ENCODE assay signal across 8 cellular contexts in genomic region chr11:9613830-9614762, GRCh38. TPM values are rescaled to one million over a fixed set of nuclear protein-coding genes. Genes with fewer than 3 reads are reported as not detected.
A peak's percentile ranks its signal among the peaks of the same experiment; 100 is the strongest.
DNase-seq lines count a peak whose midpoint lies in the region; ATAC-seq and TF ChIP-seq lines count a peak whose summit lies in the region.

No MANE protein-coding gene starts in this region.

- intact Hi-C loops in left lung (cut with DNase I), result loop anchor here in 1 of 2 donors (10.0 kb wide), 1 partner anchor 141 kb away; no protein-coding TSS in a partner anchor

- no peaks in the 10 kb centered on the region for H3K27me3 ChIP-seq in left lung

- H3K4me3 ChIP-seq in left lung, result peak overlapping the region; percentile 40 to 53

- H3K9me3 ChIP-seq in left lung, result no peaks in the 10 kb centered on the region

- H3K27ac ChIP-seq in left lung, result peak overlapping the region; percentile 87 to 98

- DNase-seq in AG09319 (ENCODE audit: extremely low read depth, low read depth), result no peak
- peak; percentile 15 for DNase-seq in NCI-H510A (lab: John Stamatoyannopoulos, UW)
- DNase-seq in activated CD4-positive, alpha-beta T cell treated with anti-CD3 and anti-CD28 coated beads, Interleukin-2, amount 50 U/mL, for 1 hour, result peak; percentile 86
- peak; percentile 57 for DNase-seq in dedifferentiated amniotic fluid mesenchymal stem cell (ENCODE audit: extremely low spot score)
- DNase-seq in left lung, result peak; percentile 92 to 99
- DNase-seq in stimulated activated CD4-positive, alpha-beta T cell treated with anti-CD3 and anti-CD28 coated beads, Interleukin-2, amount 100 ng/mL, for 48 hours, result peak; percentile 88 to 90

- ATAC-seq in GM18868 (IDR thresholded peaks at IDR 0.05; ENCODE audit: unreplicated experiment) (peak; percentile 65), HG03095 (IDR thresholded peaks at IDR 0.05; ENCODE audit: unreplicated experiment) (peak; percentile 58), left lung (peak; percentile 93)

- H3K4me1 ChIP-seq in left lung, result peaks cover 3 to 26% of the 10 kb centered on the region in 2 donors

- no peaks in the 10 kb centered on the region for H3K36me3 ChIP-seq in left lung

- TF ChIP-seq CTCF in AG09319 (IDR thresholded peaks at IDR 0.05; ENCODE audit: low read depth, low read length) (peak; percentile 62), left lung (IDR thresholded peaks at IDR 0.05) (peak; percentile 69 to 87)

RNA-seq across cellular contexts. Expression of gene WEE1, which starts 40.6 kb away (rescaled TPM):
- total RNA-seq in left lung, result 10 to 100 TPM; 20.7 to 28.9 TPM

RNA-seq across cellular contexts. Expression of gene SWAP70, which starts 49.8 kb away (rescaled TPM):
- total RNA-seq in left lung, result 10 to 100 TPM; 45.6 to 50.8 TPM
